16 cellular contexts compared by ENCODE assay signal in genomic region chr1:201764166-201764565, GRCh38.
DNase-seq lines count a peak whose midpoint lies in the region; ATAC-seq and TF ChIP-seq lines count a peak whose summit lies in the region.
"Had no signal": no experiment of that assay in that cellular context is flagged by ENCODE, and none has a peak within 500 bp of the region (broad histone marks: within the 10 kb centered on the region; RNA-seq: fewer than 3 reads in every experiment).

No MANE protein-coding gene starts in this region.

- intact Hi-C loops in heart left ventricle (cut with DNase I) = no loop called here
- intact Hi-C loops in left ventricle myocardium superior (cut with micrococcal nuclease) = no loop called here

- no peaks in the 10 kb centered on the region for H3K27me3 Mint-ChIP-seq in nephron (ENCODE audit: low read depth)
- no peaks in the 10 kb centered on the region for H3K27me3 Mint-ChIP-seq in progenitor cell of endocrine pancreas

- no peaks in the 10 kb centered on the region for H3K9me3 ChIP-seq in heart left ventricle
- H3K9me3 ChIP-seq: upper lobe of left lung had no signal

- ATAC-seq in heart left ventricle (no peak), left ventricle myocardium superior (no peak)
- ATAC-seq: Right ventricle myocardium inferior; stimulated activated effector memory CD8-positive, alpha-beta T cell treated with anti-CD3 and anti-CD28 coated beads, Interleukin-12 subunit alpha, Interleukin-12 subunit beta, amount 100 ng/mL, for 72 hours had no signal

- peaks cover 2% of the 10 kb centered on the region for H3K36me3 Mint-ChIP-seq in nephron (ENCODE audit: low read depth)
- no peaks in the 10 kb centered on the region for H3K36me3 Mint-ChIP-seq in progenitor cell of endocrine pancreas (ENCODE audit: insufficient read depth)
- H3K36me3 Mint-ChIP-seq: stimulated activated effector memory CD8-positive, alpha-beta T cell treated with anti-CD3 and anti-CD28 coated beads, Interleukin-12 subunit alpha, Interleukin-12 subunit beta, amount 100 ng/mL, for 72 hours had no signal

- H3K4me1 ChIP-seq in heart left ventricle = peaks cover 15 to 97% (median 83%) of the 10 kb centered on the region in 12 donors

- 67 to 83% (median 70%) methylated on average over 4 of the region's 4 CpGs for WGBS in heart left ventricle, 4 donors

- peak overlapping the region in 10 of 12 donors; percentile 11 to 70 (median 55) for H3K27ac ChIP-seq in heart left ventricle
- H3K27ac ChIP-seq: upper lobe of left lung had no signal

- DNase-seq in heart left ventricle (no peak), left ventricle myocardium superior (no peak), RPMI8226 (peak; percentile 89), progenitor cell of endocrine pancreas (ENCODE audit: low spot score, unreplicated experiment) (no peak), NOMO-1 (lab: John Stamatoyannopoulos, UW; ENCODE audit: unreplicated experiment in 2 of 2) (no peak)
- no peak for DNase-seq in activated CD4-positive, CD25-positive, alpha-beta regulatory T cell treated with anti-CD3 and anti-CD28 coated beads, Interleukin-2, amount 50 U/mL, for 72 hours
- DNase-seq: activated CD4-positive, alpha-beta T cell treated with anti-CD3 and anti-CD28 coated beads, Interleukin-2, amount 50 U/mL, for 4 hours; activated gamma-delta T cell treated with Interleukin-2 at 50 U/mL for 16 hours; NCI-H2081 treated with DMSO at 0.1 percent for 48 hours; T-helper 1 cell; upper lobe of left lung had no signal

- H3K4me3 ChIP-seq in heart left ventricle = no peak overlapping the region
- H3K4me3 ChIP-seq: coronary artery, upper lobe of left lung had no signal

- H3K9me3 Mint-ChIP-seq in nephron (no peaks in the 10 kb centered on the region), progenitor cell of endocrine pancreas (ENCODE audit: low read depth) (no peaks in the 10 kb centered on the region)
- H3K9me3 Mint-ChIP-seq: neural crest cell; stimulated activated effector memory CD8-positive, alpha-beta T cell treated with anti-CD3 and anti-CD28 coated beads, Interleukin-12 subunit alpha, Interleukin-12 subunit beta, amount 100 ng/mL, for 72 hours had no signal

- no peaks in the 10 kb centered on the region for H3K27me3 ChIP-seq in heart left ventricle
- H3K27me3 ChIP-seq: upper lobe of left lung had no signal

- no peak for TF ChIP-seq POLR2A in heart left ventricle (IDR thresholded peaks at IDR 0.05)

- H3K4me1 Mint-ChIP-seq in nephron (peaks cover 60% of the 10 kb centered on the region), progenitor cell of endocrine pancreas (ENCODE audit: low read depth) (peaks cover 18% of the 10 kb centered on the region)
- H3K4me1 Mint-ChIP-seq: stimulated activated effector memory CD8-positive, alpha-beta T cell treated with anti-CD3 and anti-CD28 coated beads, Interleukin-12 subunit alpha, Interleukin-12 subunit beta, amount 100 ng/mL, for 72 hours had no signal

- H3K36me3 ChIP-seq in heart left ventricle = no peaks in the 10 kb centered on the region
- H3K36me3 ChIP-seq: upper lobe of left lung had no signal

- TF ChIP-seq CTCF in heart left ventricle (IDR thresholded peaks at IDR 0.05) = no peak
- no peak for TF ChIP-seq CTCF in nephron (IDR thresholded peaks at IDR 0.05; ENCODE audit: unreplicated experiment in 3 of 3)
- no peak for TF ChIP-seq CTCF in progenitor cell of endocrine pancreas (IDR thresholded peaks at IDR 0.05; ENCODE audit: unreplicated experiment)

- H3K27ac Mint-ChIP-seq in nephron = peak overlapping the region; percentile 76 to 88 (median 80)
- no peak overlapping the region for H3K27ac Mint-ChIP-seq in progenitor cell of endocrine pancreas
- H3K27ac Mint-ChIP-seq: stimulated activated effector memory CD8-positive, alpha-beta T cell treated with anti-CD3 and anti-CD28 coated beads, Interleukin-12 subunit alpha, Interleukin-12 subunit beta, amount 100 ng/mL, for 72 hours had no signal

- H3K4me3 Mint-ChIP-seq in nephron = no peak overlapping the region
- H3K4me3 Mint-ChIP-seq in progenitor cell of endocrine pancreas (ENCODE audit: low read depth) = no peak overlapping the region
- H3K4me3 Mint-ChIP-seq: stimulated activated effector memory CD8-positive, alpha-beta T cell treated with anti-CD3 and anti-CD28 coated beads, Interleukin-12 subunit alpha, Interleukin-12 subunit beta, amount 100 ng/mL, for 72 hours had no signal
